In genomic region chr1:172778461-172779455, GRCh38 we compare ENCODE assay signal across 1 cellular context.
TF ChIP-seq lines count a peak whose summit lies in the region.

No MANE protein-coding gene starts in this region.

TF ChIP-seq in HCT116, 20 proteins besides CTCF, POLR2A, EP300 and RAD21 (continued from another document):
- TF ChIP-seq REST (IDR thresholded peaks at IDR 0.05; ENCODE audit: low read depth), result no peak
- TF ChIP-seq MAX (IDR thresholded peaks at IDR 0.05), result no peak
- TF ChIP-seq ATF3 (IDR thresholded peaks at IDR 0.05), result no peak
- TF ChIP-seq ELF1 (IDR thresholded peaks at IDR 0.05; ENCODE audit: borderline replicate concordance, low read depth), result no peak
- TF ChIP-seq CBX3 (IDR thresholded peaks at IDR 0.05; ENCODE audit: low read depth), result no peak
- TF ChIP-seq ZNF274 (IDR thresholded peaks at IDR 0.05; ENCODE audit: low read depth, low read length), result no peak
- no peak for TF ChIP-seq EGR1 (IDR thresholded peaks at IDR 0.05; ENCODE audit: low read depth)
- no peak for TF ChIP-seq EZH2 (IDR thresholded peaks at IDR 0.05)
- TF ChIP-seq TCF7L2 (IDR thresholded peaks at IDR 0.05; ENCODE audit: borderline replicate concordance, extremely low read depth, insufficient read depth, insufficient read length), result no peak
- TF ChIP-seq FOSL1 (IDR thresholded peaks at IDR 0.05; ENCODE audit: low read depth), result no peak
- TF ChIP-seq SP1 (IDR thresholded peaks at IDR 0.05; ENCODE audit: low read depth), result no peak
- TF ChIP-seq CEBPB (IDR thresholded peaks at IDR 0.05; ENCODE audit: low read depth), result no peak; the same call in 1 of the 2 replicates
- no peak for TF ChIP-seq SRF (IDR thresholded peaks at IDR 0.05; ENCODE audit: low read depth)
- TF ChIP-seq POLR2AphosphoS5 (IDR thresholded peaks at IDR 0.05; ENCODE audit: low read depth, low read length), result no peak
